In the genomic region with DNA sequence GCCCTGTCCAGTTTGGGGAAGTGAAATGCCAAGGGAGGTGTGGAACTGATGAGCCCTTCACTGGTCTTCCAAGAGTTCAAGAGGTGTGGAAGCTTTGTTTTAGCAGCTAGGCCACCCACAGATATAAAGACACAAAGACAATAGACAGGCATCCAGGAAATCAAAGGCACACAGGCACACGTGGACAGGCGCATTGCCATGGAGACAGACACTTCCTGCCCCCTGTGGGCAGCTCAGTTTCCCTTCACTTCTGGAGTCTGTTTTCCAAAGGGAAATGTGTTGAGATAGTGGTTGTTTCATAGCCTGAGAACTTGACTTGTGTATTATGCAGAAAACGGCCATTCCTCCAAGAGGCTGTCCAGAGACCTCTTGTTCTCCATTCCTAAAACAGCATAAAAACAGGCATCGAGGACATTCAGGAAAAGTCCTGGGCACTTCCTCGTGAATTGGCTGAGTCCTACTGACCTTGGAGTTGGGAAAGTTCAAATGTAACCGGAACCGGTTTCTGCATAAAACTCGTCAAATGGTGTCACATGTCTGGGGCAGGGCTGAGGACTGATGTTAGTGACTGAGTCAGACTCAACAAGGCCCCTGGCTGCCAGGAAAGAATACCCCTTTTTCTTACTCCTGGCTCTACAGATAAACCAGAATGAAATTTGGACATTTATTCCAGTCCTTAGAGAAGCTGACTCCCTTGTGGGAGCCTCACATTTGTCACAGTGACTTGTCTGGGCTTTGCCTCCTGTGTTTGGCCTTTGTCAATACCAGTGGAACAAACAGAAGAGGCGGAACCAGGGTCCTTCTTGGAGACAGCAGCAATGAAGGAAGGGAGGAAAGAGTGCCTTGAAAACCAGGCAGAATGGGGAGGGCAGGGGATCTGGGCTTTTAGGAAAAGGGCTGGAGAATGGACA, we compare ENCODE assay signal across 9 cellular contexts. TPM values are rescaled to one million over a fixed set of nuclear protein-coding genes. Genes with fewer than 3 reads are reported as not detected.
DNase-seq lines count a peak whose midpoint lies in the region; ATAC-seq and TF ChIP-seq lines count a peak whose summit lies in the region.
"Had no signal": no experiment of that assay in that cellular context is flagged by ENCODE, and none has a peak within 500 bp of the region (broad histone marks: within the 10 kb centered on the region; RNA-seq: fewer than 3 reads in every experiment).

No MANE protein-coding gene starts in this region.

- TF ChIP-seq CTCF in astrocyte of the spinal cord (IDR thresholded peaks at IDR 0.05; ENCODE audit: low read depth, low read length), result no peak
- peak; percentile 21 for TF ChIP-seq CTCF in kidney epithelial cell (IDR thresholded peaks at IDR 0.05; ENCODE audit: insufficient read depth, low read length, poor library complexity, severe bottlenecking)

- in situ Hi-C loops in astrocyte of the spinal cord (cut with HindIII; ENCODE audit: low sequenced_read_pairs), result no loop called here

- ATAC-seq in HG03469 (IDR thresholded peaks at IDR 0.05; ENCODE audit: unreplicated experiment), result no peak

- peak overlapping the region; percentile 92 for H3K27ac ChIP-seq in subcutaneous abdominal adipose tissue (ENCODE audit: low read depth, low read length)

- no peaks in the 10 kb centered on the region for H3K36me3 ChIP-seq in kidney epithelial cell (ENCODE audit: control insufficient read depth, insufficient read depth, low read length)
- H3K36me3 ChIP-seq in subcutaneous abdominal adipose tissue (ENCODE audit: control insufficient read depth in 5 of 5, insufficient read depth in 5 of 5, low read length in 5 of 5), result no peaks in the 10 kb centered on the region

- H3K4me1 ChIP-seq in subcutaneous abdominal adipose tissue (ENCODE audit: control insufficient read depth in 5 of 5, insufficient read depth in 5 of 5, low read length in 5 of 5), result peaks cover 11 to 57% (median 49%) of the 10 kb centered on the region in 5 donors

- no peaks in the 10 kb centered on the region for H3K27me3 ChIP-seq in kidney epithelial cell (ENCODE audit: control insufficient read depth, insufficient read depth, low read length)
- H3K27me3 ChIP-seq in subcutaneous abdominal adipose tissue (ENCODE audit: control insufficient read depth in 5 of 5, insufficient read depth in 4 of 5, low read length in 5 of 5), result no peaks in the 10 kb centered on the region

- H3K4me3 ChIP-seq in astrocyte of the spinal cord (ENCODE audit: low read depth, low read length) (no peak overlapping the region), kidney epithelial cell (ENCODE audit: low read depth, low read length) (peak overlapping the region; percentile 44), subcutaneous abdominal adipose tissue (ENCODE audit: low read depth in 1 of 5, low read length in 5 of 5) (peak overlapping the region in 4 of 5 donors; percentile 42 to 72 (median 50))

- H3K9me3 ChIP-seq in subcutaneous abdominal adipose tissue (ENCODE audit: control insufficient read depth in 5 of 5, low read length in 5 of 5), result no peaks in the 10 kb centered on the region

- DNase-seq in DMS 273 (lab: John Stamatoyannopoulos, UW; ENCODE audit: unreplicated experiment) (peak; percentile 21), DMS 273 treated with DMSO at 0.1 percent for 48 hours (lab: John Stamatoyannopoulos, UW) (no peak), astrocyte of the spinal cord (ENCODE audit: low read depth, low spot score) (peak; percentile 59), kidney epithelial cell (ENCODE audit: low read depth) (no peak), occipital lobe (lab: John Stamatoyannopoulos, UW) (no peak), globus pallidus (ENCODE audit: low spot score) (no peak)
- DNase-seq: activated T-cell treated with anti-CD3 and anti-CD28 coated beads, Interleukin-2, amount 50 U/mL, for 72 hours had no signal

- peak overlapping the region; percentile 13 to 79 (median 49) for H3K9ac ChIP-seq in subcutaneous abdominal adipose tissue (ENCODE audit: low read length in 5 of 5)

RNA-seq across cellular contexts. Expression of a gene that starts 1.3 kb away (rescaled TPM):
- total RNA-seq in kidney epithelial cell (54.5 and 55.7 TPM in 2 replicates), occipital lobe (1.6 TPM)

Comparison
In these comparisons a context has a peak if more than half of its experiments do, and no peak if none do; other contexts are left out.
1. DNase-seq: peak in DMS 273 (single experiment) and astrocyte of the spinal cord (single experiment); none in DMS 273 treated with DMSO at 0.1 percent for 48 hours (single experiment), kidney epithelial cell (single experiment), occipital lobe (single experiment) and globus pallidus (single experiment).
2. RNA of a gene that starts 1.3 kb away (total RNA-seq): 54.5 to 55.7 TPM in kidney epithelial cell; 1.6 TPM in occipital lobe (single experiment); every median in the first group is over 10 times any median in the second.